Comparison of ENCODE assay signal across 9 cellular contexts in the genomic region with DNA sequence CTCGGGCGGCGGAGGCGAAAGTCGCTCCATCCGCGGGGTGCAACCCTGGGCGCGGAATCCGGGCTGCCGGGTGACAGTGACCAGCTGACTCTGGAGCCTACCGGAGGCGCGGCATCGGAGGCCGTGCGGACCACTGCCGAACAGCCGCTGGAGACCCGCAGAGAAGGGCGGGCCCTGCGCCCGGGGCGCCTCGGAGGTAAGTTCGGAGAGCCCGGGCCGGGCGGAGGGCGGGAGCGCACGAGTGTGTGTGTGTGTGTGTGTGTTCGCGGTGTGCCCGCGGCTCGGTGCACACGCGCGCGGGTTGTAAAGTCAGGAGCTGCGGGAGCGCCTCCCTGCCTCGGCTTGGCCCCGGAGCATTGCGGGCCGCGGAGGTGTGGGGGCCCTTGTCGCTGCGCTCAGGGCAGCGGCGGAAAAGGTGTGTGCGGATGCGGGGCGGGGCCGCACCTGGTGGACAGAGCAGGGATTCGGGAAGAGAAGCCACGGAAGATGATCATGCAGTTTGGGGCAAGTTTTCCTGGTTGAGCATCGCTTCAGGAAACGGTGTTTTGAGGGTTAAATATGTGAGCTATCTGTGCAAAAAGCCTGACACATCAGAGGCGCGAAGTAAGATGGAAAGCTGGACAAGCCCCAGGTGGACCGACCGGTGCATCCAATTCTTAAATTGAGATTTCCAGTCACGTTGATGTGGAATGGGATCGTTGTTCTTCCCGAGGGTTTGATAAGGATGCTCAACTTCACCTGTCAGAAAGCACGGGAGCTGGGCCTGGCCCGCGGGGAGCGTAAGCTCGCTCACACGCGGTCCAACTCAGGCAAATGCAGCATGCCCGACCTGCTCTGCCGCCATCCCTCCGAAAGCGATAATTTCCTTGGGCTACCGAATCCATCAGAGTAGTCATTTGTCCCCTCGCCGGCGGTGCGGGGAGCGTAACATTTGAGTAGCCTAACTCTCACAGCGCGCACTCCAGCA. TPM values are rescaled to one million over a fixed set of nuclear protein-coding genes. Genes with fewer than 3 reads are reported as not detected.
DNase-seq lines count a peak whose midpoint lies in the region; ATAC-seq, FAIRE-seq and TF ChIP-seq lines count a peak whose summit lies in the region.
"Had no signal": no experiment of that assay in that cellular context is flagged by ENCODE, and none has a peak within 500 bp of the region (broad histone marks: within the 10 kb centered on the region; RNA-seq: fewer than 3 reads in every experiment).

No MANE protein-coding gene starts in this region.

- peak; percentile 53 for DNase-seq in activated CD8-positive, alpha-beta memory T cell treated with anti-CD3 and anti-CD28 coated beads, Interleukin-2, amount 50 U/mL, for 48 hours
- no peak for DNase-seq in activated CD8-positive, alpha-beta memory T cell treated with anti-CD3 and anti-CD28 coated beads, Interleukin-2, amount 50 U/mL, for 4 hours
- no peak for DNase-seq in brain microvascular endothelial cell
- DNase-seq in kidney: peak; percentile 64
- no peak for DNase-seq in thyroid gland
- no peak for DNase-seq in middle frontal gyrus (ENCODE audit: extremely low spot score, low spot score)
- DNase-seq in NCI-H1092 (lab: John Stamatoyannopoulos, UW): no peak
- DNase-seq: DMS79 had no signal

- H3K27me3 ChIP-seq in brain microvascular endothelial cell (replicated peaks) (peaks cover 34% of the 10 kb centered on the region), thyroid gland (peaks cover 13% of the 10 kb centered on the region)

- no peak for FAIRE-seq in kidney (lab: Jason Lieb, UNC)

- in situ Hi-C loops in brain microvascular endothelial cell (cut with HindIII; ENCODE audit: low pct_ligation_motif_present, low sequenced_read_pairs): no loop called here

- H3K27ac ChIP-seq in brain microvascular endothelial cell (no peak overlapping the region), kidney (ENCODE audit: low read depth in 2 of 2, low read length in 2 of 2) (no peak overlapping the region), thyroid gland (no peak overlapping the region)

- no peak overlapping the region for H3K9ac ChIP-seq in kidney (ENCODE audit: low read length in 2 of 2)

- H3K36me3 ChIP-seq in brain microvascular endothelial cell (replicated peaks) (no peaks in the 10 kb centered on the region), kidney (ENCODE audit: control insufficient read depth in 1 of 2, insufficient read depth in 2 of 2, low read length in 2 of 2) (no peaks in the 10 kb centered on the region), thyroid gland (no peaks in the 10 kb centered on the region)

- no peak for TF ChIP-seq POLR2A in thyroid gland (IDR thresholded peaks at IDR 0.05)

- H3K4me1 ChIP-seq in kidney (ENCODE audit: control insufficient read depth in 1 of 2, insufficient read depth in 1 of 2, low read depth in 1 of 2, low read length in 2 of 2): no peaks in the 10 kb centered on the region
- H3K4me1 ChIP-seq in thyroid gland: peaks cover 13 to 22% of the 10 kb centered on the region in 2 donors

- TF ChIP-seq CTCF in brain microvascular endothelial cell (IDR thresholded peaks at IDR 0.05; ENCODE audit: low read depth, low read length, missing control alignments) (no peak), kidney (IDR thresholded peaks at IDR 0.05; ENCODE audit: borderline replicate concordance, extremely low read depth, insufficient read depth) (no peak), thyroid gland (IDR thresholded peaks at IDR 0.05) (no peak)

- WGBS in thyroid gland, 2 donors: 8 to 9% methylated on average over 25 to 34 of the region's 86 CpGs

- no peak for ATAC-seq in GM19455 (IDR thresholded peaks at IDR 0.05; ENCODE audit: unreplicated experiment)

- no peaks in the 10 kb centered on the region for H3K9me3 ChIP-seq in kidney (ENCODE audit: control insufficient read depth in 1 of 2, low read length in 2 of 2)
- no peaks in the 10 kb centered on the region for H3K9me3 ChIP-seq in thyroid gland

- intact Hi-C loops in kidney (cut with DNase I) (no loop called here), thyroid gland (cut with DNase I) (no loop called here)

- H3K4me3 ChIP-seq in brain microvascular endothelial cell (ENCODE audit: low read depth, low read length) (peak overlapping the region; percentile 62), kidney (ENCODE audit: low read length in 2 of 2) (peak overlapping the region in 1 of 2 donors; percentile 29), thyroid gland (replicated peaks in 1 of 3) (peak overlapping the region in 2 of 3 donors; percentile 5 to 27)

RNA-seq across cellular contexts. Expression of gene MINAR1, which starts 0.5 kb away (rescaled TPM):
- total RNA-seq in kidney (0.47 TPM), thyroid gland (1 to 10 TPM in 3 of 4 donors, under 1 TPM in 1; 0.67 to 1.3 (median 1.1) TPM)
- polyA plus RNA-seq in kidney (ENCODE audit: insufficient read depth, low read depth, low replicate concordance): 0.15 TPM

Comparison
In these comparisons a context has a peak if more than half of its experiments do, and no peak if none do; other contexts are left out.
1. DNase-seq: peak in activated CD8-positive, alpha-beta memory T cell treated with anti-CD3 and anti-CD28 coated beads, Interleukin-2, amount 50 U/mL, for 48 hours (single experiment) and kidney (single experiment); none in activated CD8-positive, alpha-beta memory T cell treated with anti-CD3 and anti-CD28 coated beads, Interleukin-2, amount 50 U/mL, for 4 hours (single experiment), brain microvascular endothelial cell (single experiment), thyroid gland (0 of 2), middle frontal gyrus (single experiment) and NCI-H1092 (single experiment).